Comparison of ENCODE assay signal across 8 cellular contexts in the genomic region with DNA sequence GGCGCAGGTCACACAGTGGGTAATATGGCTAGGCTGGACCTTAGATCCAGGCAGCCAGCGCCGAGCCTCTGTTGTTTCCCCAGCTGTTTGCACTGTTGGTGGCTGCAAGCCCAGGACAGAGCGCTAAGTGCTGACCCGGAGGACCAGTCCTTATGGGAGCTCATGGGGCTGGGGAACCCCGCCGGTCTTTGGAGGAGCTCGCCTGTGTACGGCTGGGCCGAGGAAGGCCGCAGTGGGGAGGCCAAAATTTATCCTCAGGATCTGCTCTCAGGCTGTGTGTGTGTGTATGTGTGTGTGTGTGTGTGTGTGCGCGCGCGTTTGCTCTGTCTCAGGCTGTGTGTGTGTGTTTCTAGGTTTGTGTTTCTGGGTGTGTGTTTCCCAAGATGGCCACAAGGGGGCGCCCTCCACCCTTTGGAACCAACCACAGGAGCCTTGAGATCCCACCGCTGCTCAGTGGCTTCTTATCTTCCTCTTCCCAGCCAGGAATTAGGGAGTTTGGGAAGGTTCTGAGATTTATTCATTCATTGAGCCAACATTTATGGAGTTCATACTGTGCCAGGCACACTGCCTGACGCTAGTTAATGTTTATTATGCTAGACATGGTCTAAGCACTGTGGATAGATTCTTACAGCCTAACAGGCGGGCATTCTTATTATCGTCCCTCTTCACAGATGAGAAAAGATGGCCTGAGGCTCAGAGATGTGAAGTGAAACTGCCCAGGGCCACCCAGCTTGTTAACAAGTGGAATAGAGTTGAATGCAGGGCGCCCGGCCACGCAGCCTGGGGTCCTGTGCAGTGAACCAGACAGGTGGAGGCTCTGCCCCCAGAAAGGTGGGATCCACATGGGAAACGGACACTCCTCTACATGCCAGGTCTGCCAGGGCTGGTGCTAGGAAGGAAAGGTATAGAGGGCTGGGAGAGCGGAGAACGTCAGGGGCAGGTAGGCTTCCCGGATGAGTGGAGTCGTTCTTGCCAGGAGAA.
DNase-seq lines count a peak whose midpoint lies in the region; ATAC-seq, FAIRE-seq and TF ChIP-seq lines count a peak whose summit lies in the region.

No MANE protein-coding gene starts in this region.

- DNase-seq in D721Med (ENCODE audit: insufficient read length, low spot score): peak; percentile 69
- DNase-seq in KBM-7: peak; percentile 85
- no peak for DNase-seq in RWPE2 (ENCODE audit: low spot score)
- DNase-seq in activated effector memory CD4-positive, alpha-beta T cell treated with anti-CD3 and anti-CD28 coated beads, Interleukin-2, amount 50 U/mL, for 16 hours: peak; percentile 89
- DNase-seq in globus pallidus (ENCODE audit: low spot score): peak; percentile 82
- DNase-seq in pons (ENCODE audit: low spot score): peak; percentile 79

- H3K4me1 ChIP-seq in RWPE2 (ENCODE audit: insufficient read depth, poor library complexity, severe bottlenecking): no peaks in the 10 kb centered on the region

- peak; percentile 64 for TF ChIP-seq CTCF in D721Med (IDR thresholded peaks at IDR 0.05; ENCODE audit: insufficient read depth, missing control alignments)
- TF ChIP-seq CTCF in RWPE2 (IDR thresholded peaks at IDR 0.05; ENCODE audit: poor library complexity, severe bottlenecking): peak; percentile 89

- FAIRE-seq in D721Med (lab: Jason Lieb, UNC): no peak

- in situ Hi-C loops in KBM-7 (cut with MboI; ENCODE audit: low pct_unique_long_range_greater_than_20kb, low sequenced_read_pairs): no loop called here

- no peaks in the 10 kb centered on the region for H3K9me3 ChIP-seq in RWPE2 (ENCODE audit: severe bottlenecking)

- no peak overlapping the region for H3K4me3 ChIP-seq in RWPE2 (ENCODE audit: severe bottlenecking)

- no peak overlapping the region for H3K27ac ChIP-seq in RWPE2 (ENCODE audit: poor library complexity, severe bottlenecking)

- ATAC-seq in RWPE2 (ENCODE audit: low read depth) (peak; percentile 68), HG02763 (IDR thresholded peaks at IDR 0.05; ENCODE audit: unreplicated experiment) (no peak), HG02938 (IDR thresholded peaks at IDR 0.05; ENCODE audit: unreplicated experiment) (no peak)

- no peaks in the 10 kb centered on the region for H3K27me3 ChIP-seq in RWPE2 (ENCODE audit: insufficient read depth, poor library complexity, severe bottlenecking)

- H3K36me3 ChIP-seq in RWPE2 (ENCODE audit: low read depth): 0 out of 2 replicates have a peak, but pooled peaks cover 3% of the 10 kb centered on the region
